22 cellular contexts compared by ENCODE assay signal in genomic region chr15:72464251-72464650, GRCh38.
"Had no signal": no experiment of that assay in that cellular context is flagged by ENCODE, and none has a peak within 500 bp of the region (broad histone marks: within the 10 kb centered on the region; RNA-seq: fewer than 3 reads in every experiment).

No MANE protein-coding gene starts in this region.

- H3K27me3 Mint-ChIP-seq: activated naive CD8-positive, alpha-beta T cell treated with anti-CD3 and anti-CD28 coated beads, Interleukin-2, amount 50 U/mL, for 24 hours; natural killer cell treated with Interleukin-12 subunit alpha and Interleukin-12 subunit beta and Interleukin-15 and Interleukin-18, amount 100 ng/mL, for 72 hours; stimulated activated naive B cell treated with anti-CD40 and anti-IgM and Interleukin-4, amounts not matched to agents 10 μg/mL and 1 μg/mL and 100 μg/mL, for 72 hours had no signal

- H3K4me3 Mint-ChIP-seq: activated CD8-positive, alpha-beta T cell treated with anti-CD3 and anti-CD28 coated beads, Interleukin-2, amount 10 ng/mL, durations not matched to agents 7 days and 5 days; activated naive CD8-positive, alpha-beta T cell treated with anti-CD3 and anti-CD28 coated beads, Interleukin-2, amount 50 U/mL, for 24 hours; activated T-helper 1 cell treated with anti-CD3 and anti-CD28 coated beads, Interleukin-12 subunit alpha, Interleukin-12 subunit beta, Interleukin-2, Interleukin-4 antibody, amounts not matched to agents 30 ng/mL and 10 ng/mL and 1 ng/mL, durations not matched to agents 14 hours and 24 hours and 36 hours; natural killer cell treated with Interleukin-12 subunit alpha and Interleukin-12 subunit beta and Interleukin-15 and Interleukin-18, amount 100 ng/mL, for 72 hours; stimulated activated naive B cell treated with anti-CD40 and anti-IgM and Interleukin-4, amounts not matched to agents 10 μg/mL and 1 μg/mL and 100 μg/mL, for 72 hours had no signal

- ATAC-seq: activated CD8-positive, alpha-beta T cell treated with anti-CD3 and anti-CD28 coated beads, Interleukin-2, amount 10 ng/mL, durations not matched to agents 7 days and 5 days; activated naive CD8-positive, alpha-beta T cell treated with anti-CD3 and anti-CD28 coated beads, Interleukin-2, amount 50 U/mL, for 24 hours; body of pancreas; natural killer cell treated with Interleukin-12 subunit alpha and Interleukin-12 subunit beta and Interleukin-15 and Interleukin-18, amount 100 ng/mL, for 72 hours; stimulated activated naive B cell treated with anti-CD40 and anti-IgM and Interleukin-4, amounts not matched to agents 10 μg/mL and 1 μg/mL and 100 μg/mL, for 72 hours had no signal

- H3K4me1 ChIP-seq: body of pancreas had no signal

- H3K9me3 Mint-ChIP-seq: activated naive CD8-positive, alpha-beta T cell treated with anti-CD3 and anti-CD28 coated beads, Interleukin-2, amount 50 U/mL, for 24 hours; activated T-helper 1 cell treated with anti-CD3 and anti-CD28 coated beads, Interleukin-12 subunit alpha, Interleukin-12 subunit beta, Interleukin-2, Interleukin-4 antibody, amounts not matched to agents 30 ng/mL and 10 ng/mL and 1 ng/mL, durations not matched to agents 14 hours and 24 hours and 36 hours; immature natural killer cell; natural killer cell treated with Interleukin-12 subunit alpha and Interleukin-12 subunit beta and Interleukin-15 and Interleukin-18, amount 100 ng/mL, for 72 hours; stimulated activated naive B cell treated with anti-CD40 and anti-IgM and Interleukin-4, amounts not matched to agents 10 μg/mL and 1 μg/mL and 100 μg/mL, for 72 hours had no signal

- DNase-seq: activated CD4-positive, alpha-beta T cell treated with anti-CD3 and anti-CD28 coated beads for 1 hour; activated CD4-positive, alpha-beta T cell treated with anti-CD3 and anti-CD28 coated beads, Interleukin-2, amount 50 U/mL, for 1 hour; activated CD8-positive, alpha-beta T cell treated with anti-CD3 and anti-CD28 coated beads, Interleukin-2, amount 10 ng/mL, durations not matched to agents 7 days and 5 days; activated gamma-delta T cell; activated naive CD4-positive, alpha-beta T cell treated with anti-CD3 and anti-CD28 coated beads, Interleukin-2, amount 50 U/mL, for 16 hours; activated naive CD8-positive, alpha-beta T cell treated with anti-CD3 and anti-CD28 coated beads, Interleukin-2, amount 50 U/mL, for 24 hours; body of pancreas; cortex of kidney; immature natural killer cell; kidney glomerular epithelial cell; left ventricle myocardium inferior; mammary epithelial cell; midbrain; retina; stimulated activated CD4-positive, alpha-beta T cell treated with anti-CD3 and anti-CD28 coated beads, Interleukin-2, amount 100 ng/mL, for 48 hours; stimulated activated CD8-positive, alpha-beta memory T cell treated with anti-CD3 and anti-CD28 coated beads, Interleukin-4, amount 100 ng/mL, for 48 hours; stimulated activated naive B cell treated with anti-CD40 and anti-IgM and Interleukin-4, amounts not matched to agents 10 μg/mL and 1 μg/mL and 100 μg/mL, for 72 hours had no signal

- H3K36me3 Mint-ChIP-seq: immature natural killer cell; natural killer cell treated with Interleukin-12 subunit alpha and Interleukin-12 subunit beta and Interleukin-15 and Interleukin-18, amount 100 ng/mL, for 72 hours; stimulated activated naive B cell treated with anti-CD40 and anti-IgM and Interleukin-4, amounts not matched to agents 10 μg/mL and 1 μg/mL and 100 μg/mL, for 72 hours had no signal

- H3K27ac ChIP-seq: body of pancreas, cardiac muscle cell, epithelial cell of prostate, left ventricle myocardium inferior had no signal

- H3K27ac Mint-ChIP-seq: activated CD8-positive, alpha-beta T cell treated with anti-CD3 and anti-CD28 coated beads, Interleukin-2, amount 10 ng/mL, durations not matched to agents 7 days and 5 days; activated naive CD8-positive, alpha-beta T cell treated with anti-CD3 and anti-CD28 coated beads, Interleukin-2, amount 50 U/mL, for 24 hours; activated T-helper 1 cell treated with anti-CD3 and anti-CD28 coated beads, Interleukin-12 subunit alpha, Interleukin-12 subunit beta, Interleukin-2, Interleukin-4 antibody, amounts not matched to agents 30 ng/mL and 10 ng/mL and 1 ng/mL, durations not matched to agents 14 hours and 24 hours and 36 hours; immature natural killer cell; progenitor cell of endocrine pancreas; stimulated activated naive B cell treated with anti-CD40 and anti-IgM and Interleukin-4, amounts not matched to agents 10 μg/mL and 1 μg/mL and 100 μg/mL, for 72 hours had no signal

- H3K36me3 ChIP-seq: cardiac muscle cell, left ventricle myocardium inferior had no signal

- H3K4me3 ChIP-seq: body of pancreas, cardiac muscle cell, left ventricle myocardium inferior had no signal

- H3K27me3 ChIP-seq: body of pancreas, cardiac muscle cell had no signal

- H3K9me3 ChIP-seq: body of pancreas, left ventricle myocardium inferior had no signal
